Comparison of ENCODE assay signal across 2 cellular contexts in the genomic region with DNA sequence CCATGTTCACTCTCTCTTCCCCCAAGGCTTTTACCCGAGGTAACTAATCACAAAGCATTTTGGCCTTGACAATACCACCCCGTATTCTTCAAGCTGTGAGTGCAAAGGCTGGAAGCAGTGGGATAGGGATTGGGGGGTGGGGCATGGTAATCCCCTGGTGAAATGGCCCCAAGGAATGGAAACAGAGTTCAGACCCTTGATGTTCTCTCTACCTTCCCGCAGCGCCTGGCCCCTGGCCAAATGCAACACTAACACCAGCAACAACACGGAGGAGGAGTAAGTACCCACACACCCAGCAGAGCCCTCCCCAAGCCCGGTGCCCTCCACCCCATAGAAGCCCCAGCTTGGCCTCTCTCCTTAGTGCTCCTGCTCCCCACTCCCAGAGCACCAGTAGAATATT.
TF ChIP-seq lines count a peak whose summit lies in the region.

No MANE protein-coding gene starts in this region.

TF ChIP-seq in GM23338, 12 proteins besides CTCF, POLR2A, EP300 and RAD21 (continues in another document):
- TF ChIP-seq EZH2phosphoT487 (IDR thresholded peaks at IDR 0.05; ENCODE audit: unreplicated experiment) (no peak), ZNF331 (CRISPR knock-in tag; IDR thresholded peaks at IDR 0.05; ENCODE audit: low read depth) (no peak), NANOG (IDR thresholded peaks at IDR 0.05; ENCODE audit: borderline replicate concordance) (no peak), POLR2AphosphoS5 (IDR thresholded peaks at IDR 0.05; ENCODE audit: low read depth) (no peak), STAT1 (IDR thresholded peaks at IDR 0.05; ENCODE audit: unreplicated experiment) (no peak), ZNF114 (CRISPR knock-in tag; IDR thresholded peaks at IDR 0.05) (no peak), JUNB (IDR thresholded peaks at IDR 0.05; ENCODE audit: unreplicated experiment) (no peak)
- TF ChIP-seq, protein P1, sequence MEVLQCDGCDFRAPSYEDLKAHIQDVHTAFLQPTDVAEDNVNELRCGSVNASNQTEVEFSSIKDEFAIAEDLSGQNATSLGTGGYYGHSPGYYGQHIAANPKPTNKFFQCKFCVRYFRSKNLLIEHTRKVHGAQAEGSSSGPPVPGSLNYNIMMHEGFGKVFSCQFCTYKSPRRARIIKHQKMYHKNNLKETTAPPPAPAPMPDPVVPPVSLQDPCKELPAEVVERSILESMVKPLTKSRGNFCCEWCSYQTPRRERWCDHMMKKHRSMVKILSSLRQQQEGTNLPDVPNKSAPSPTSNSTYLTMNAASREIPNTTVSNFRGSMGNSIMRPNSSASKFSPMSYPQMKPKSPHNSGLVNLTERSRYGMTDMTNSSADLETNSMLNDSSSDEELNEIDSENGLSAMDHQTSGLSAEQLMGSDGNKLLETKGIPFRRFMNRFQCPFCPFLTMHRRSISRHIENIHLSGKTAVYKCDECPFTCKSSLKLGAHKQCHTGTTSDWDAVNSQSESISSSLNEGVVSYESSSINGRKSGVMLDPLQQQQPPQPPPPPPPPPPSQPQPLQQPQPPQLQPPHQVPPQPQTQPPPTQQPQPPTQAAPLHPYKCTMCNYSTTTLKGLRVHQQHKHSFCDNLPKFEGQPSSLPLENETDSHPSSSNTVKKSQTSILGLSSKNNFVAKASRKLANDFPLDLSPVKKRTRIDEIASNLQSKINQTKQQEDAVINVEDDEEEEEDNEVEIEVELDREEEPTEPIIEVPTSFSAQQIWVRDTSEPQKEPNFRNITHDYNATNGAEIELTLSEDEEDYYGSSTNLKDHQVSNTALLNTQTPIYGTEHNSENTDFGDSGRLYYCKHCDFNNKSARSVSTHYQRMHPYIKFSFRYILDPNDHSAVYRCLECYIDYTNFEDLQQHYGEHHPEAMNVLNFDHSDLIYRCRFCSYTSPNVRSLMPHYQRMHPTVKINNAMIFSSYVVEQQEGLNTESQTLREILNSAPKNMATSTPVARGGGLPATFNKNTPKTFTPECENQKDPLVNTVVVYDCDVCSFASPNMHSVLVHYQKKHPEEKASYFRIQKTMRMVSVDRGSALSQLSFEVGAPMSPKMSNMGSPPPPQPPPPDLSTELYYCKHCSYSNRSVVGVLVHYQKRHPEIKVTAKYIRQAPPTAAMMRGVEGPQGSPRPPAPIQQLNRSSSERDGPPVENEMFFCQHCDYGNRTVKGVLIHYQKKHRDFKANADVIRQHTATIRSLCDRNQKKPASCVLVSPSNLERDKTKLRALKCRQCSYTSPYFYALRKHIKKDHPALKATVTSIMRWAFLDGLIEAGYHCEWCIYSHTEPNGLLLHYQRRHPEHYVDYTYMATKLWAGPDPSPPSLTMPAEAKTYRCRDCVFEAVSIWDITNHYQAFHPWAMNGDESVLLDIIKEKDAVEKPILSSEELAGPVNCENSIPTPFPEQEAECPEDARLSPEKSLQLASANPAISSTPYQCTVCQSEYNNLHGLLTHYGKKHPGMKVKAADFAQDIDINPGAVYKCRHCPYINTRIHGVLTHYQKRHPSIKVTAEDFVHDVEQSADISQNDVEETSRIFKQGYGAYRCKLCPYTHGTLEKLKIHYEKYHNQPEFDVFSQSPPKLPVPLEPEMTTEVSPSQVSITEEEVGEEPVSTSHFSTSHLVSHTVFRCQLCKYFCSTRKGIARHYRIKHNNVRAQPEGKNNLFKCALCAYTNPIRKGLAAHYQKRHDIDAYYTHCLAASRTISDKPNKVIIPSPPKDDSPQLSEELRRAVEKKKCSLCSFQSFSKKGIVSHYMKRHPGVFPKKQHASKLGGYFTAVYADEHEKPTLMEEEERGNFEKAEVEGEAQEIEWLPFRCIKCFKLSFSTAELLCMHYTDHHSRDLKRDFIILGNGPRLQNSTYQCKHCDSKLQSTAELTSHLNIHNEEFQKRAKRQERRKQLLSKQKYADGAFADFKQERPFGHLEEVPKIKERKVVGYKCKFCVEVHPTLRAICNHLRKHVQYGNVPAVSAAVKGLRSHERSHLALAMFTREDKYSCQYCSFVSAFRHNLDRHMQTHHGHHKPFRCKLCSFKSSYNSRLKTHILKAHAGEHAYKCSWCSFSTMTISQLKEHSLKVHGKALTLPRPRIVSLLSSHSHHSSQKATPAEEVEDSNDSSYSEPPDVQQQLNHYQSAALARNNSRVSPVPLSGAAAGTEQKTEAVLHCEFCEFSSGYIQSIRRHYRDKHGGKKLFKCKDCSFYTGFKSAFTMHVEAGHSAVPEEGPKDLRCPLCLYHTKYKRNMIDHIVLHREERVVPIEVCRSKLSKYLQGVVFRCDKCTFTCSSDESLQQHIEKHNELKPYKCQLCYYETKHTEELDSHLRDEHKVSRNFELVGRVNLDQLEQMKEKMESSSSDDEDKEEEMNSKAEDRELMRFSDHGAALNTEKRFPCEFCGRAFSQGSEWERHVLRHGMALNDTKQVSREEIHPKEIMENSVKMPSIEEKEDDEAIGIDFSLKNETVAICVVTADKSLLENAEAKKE (CRISPR knock-in tag; IDR thresholded peaks at IDR 0.05): no peak
- TF ChIP-seq, protein P2, sequence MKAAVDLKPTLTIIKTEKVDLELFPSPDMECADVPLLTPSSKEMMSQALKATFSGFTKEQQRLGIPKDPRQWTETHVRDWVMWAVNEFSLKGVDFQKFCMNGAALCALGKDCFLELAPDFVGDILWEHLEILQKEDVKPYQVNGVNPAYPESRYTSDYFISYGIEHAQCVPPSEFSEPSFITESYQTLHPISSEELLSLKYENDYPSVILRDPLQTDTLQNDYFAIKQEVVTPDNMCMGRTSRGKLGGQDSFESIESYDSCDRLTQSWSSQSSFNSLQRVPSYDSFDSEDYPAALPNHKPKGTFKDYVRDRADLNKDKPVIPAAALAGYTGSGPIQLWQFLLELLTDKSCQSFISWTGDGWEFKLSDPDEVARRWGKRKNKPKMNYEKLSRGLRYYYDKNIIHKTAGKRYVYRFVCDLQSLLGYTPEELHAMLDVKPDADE (IDR thresholded peaks at IDR 0.05): no peak
- TF ChIP-seq, protein P3, sequence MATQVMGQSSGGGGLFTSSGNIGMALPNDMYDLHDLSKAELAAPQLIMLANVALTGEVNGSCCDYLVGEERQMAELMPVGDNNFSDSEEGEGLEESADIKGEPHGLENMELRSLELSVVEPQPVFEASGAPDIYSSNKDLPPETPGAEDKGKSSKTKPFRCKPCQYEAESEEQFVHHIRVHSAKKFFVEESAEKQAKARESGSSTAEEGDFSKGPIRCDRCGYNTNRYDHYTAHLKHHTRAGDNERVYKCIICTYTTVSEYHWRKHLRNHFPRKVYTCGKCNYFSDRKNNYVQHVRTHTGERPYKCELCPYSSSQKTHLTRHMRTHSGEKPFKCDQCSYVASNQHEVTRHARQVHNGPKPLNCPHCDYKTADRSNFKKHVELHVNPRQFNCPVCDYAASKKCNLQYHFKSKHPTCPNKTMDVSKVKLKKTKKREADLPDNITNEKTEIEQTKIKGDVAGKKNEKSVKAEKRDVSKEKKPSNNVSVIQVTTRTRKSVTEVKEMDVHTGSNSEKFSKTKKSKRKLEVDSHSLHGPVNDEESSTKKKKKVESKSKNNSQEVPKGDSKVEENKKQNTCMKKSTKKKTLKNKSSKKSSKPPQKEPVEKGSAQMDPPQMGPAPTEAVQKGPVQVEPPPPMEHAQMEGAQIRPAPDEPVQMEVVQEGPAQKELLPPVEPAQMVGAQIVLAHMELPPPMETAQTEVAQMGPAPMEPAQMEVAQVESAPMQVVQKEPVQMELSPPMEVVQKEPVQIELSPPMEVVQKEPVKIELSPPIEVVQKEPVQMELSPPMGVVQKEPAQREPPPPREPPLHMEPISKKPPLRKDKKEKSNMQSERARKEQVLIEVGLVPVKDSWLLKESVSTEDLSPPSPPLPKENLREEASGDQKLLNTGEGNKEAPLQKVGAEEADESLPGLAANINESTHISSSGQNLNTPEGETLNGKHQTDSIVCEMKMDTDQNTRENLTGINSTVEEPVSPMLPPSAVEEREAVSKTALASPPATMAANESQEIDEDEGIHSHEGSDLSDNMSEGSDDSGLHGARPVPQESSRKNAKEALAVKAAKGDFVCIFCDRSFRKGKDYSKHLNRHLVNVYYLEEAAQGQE (IDR thresholded peaks at IDR 0.05; ENCODE audit: unreplicated experiment): no peak

TF ChIP-seq in K562, 482 proteins besides CTCF, POLR2A, EP300 and RAD21:
- TF ChIP-seq SPI1 (IDR thresholded peaks at IDR 0.05; ENCODE audit: borderline replicate concordance, low read depth, low read length) (no peak), NFIC (IDR thresholded peaks at IDR 0.05) (peak; percentile 50)
TF ChIP-seq in K562: peak in this region for 1.
